Comparison of ENCODE assay signal across 19 cellular contexts in the genomic region with DNA sequence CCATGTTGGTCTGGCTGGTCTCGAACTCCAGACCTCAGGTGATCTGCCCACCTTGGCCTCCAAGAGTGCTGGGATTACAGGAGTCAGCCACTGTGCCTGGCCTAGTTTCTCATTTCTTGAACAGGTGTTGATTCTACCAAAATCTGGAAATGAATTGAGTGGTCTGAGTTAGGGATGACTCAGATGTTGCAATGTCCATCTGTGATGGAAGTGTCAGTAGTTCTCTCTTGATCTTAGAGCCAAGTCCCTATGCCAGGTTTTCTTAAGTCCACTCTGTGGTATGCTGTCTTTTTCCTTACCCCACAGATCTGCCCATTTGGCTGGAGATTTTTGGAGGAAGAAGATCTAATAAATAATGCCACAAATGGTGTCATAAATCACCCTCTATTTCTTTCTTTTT. TPM values are rescaled to one million over a fixed set of nuclear protein-coding genes. Genes with fewer than 3 reads are reported as not detected.
"Had no signal": no experiment of that assay in that cellular context is flagged by ENCODE, and none has a peak within 500 bp of the region (broad histone marks: within the 10 kb centered on the region; RNA-seq: fewer than 3 reads in every experiment).

No MANE protein-coding gene starts in this region.

- H3K9me3 ChIP-seq: colonic mucosa, heart right ventricle, neutrophil, sigmoid colon, stomach, thoracic aorta, transverse colon had no signal

- DNase-seq: colonic mucosa; dermis blood vessel endothelial cell; heart right ventricle; hypothalamus; kidney glomerular epithelial cell; mammary epithelial cell; naive thymus-derived CD8-positive, alpha-beta T cell; posterior cingulate gyrus; sigmoid colon; small intestine; stimulated activated CD4-positive, alpha-beta T cell treated with anti-CD3 and anti-CD28 coated beads, Interleukin-12 subunit alpha, Interleukin-12 subunit beta, amount 100 ng/mL, for 4 hours; stimulated activated naive CD4-positive, alpha-beta T cell; stomach; substantia nigra; transverse colon had no signal

- ATAC-seq: heart right ventricle; left lobe of liver; naive thymus-derived CD8-positive, alpha-beta T cell had no signal

- H3K4me1 ChIP-seq: colonic mucosa, sigmoid colon, stomach, transverse colon had no signal

- H3K27ac ChIP-seq: colonic mucosa, heart right ventricle, neutrophil, sigmoid colon, stomach, thoracic aorta, transverse colon had no signal

- H3K27me3 ChIP-seq: colonic mucosa, heart right ventricle, neutrophil, sigmoid colon, stomach, transverse colon had no signal

- H3K4me3 ChIP-seq: colonic mucosa, heart right ventricle, sigmoid colon, stomach, thoracic aorta, transverse colon had no signal

- H3K36me3 ChIP-seq: colonic mucosa had no signal

RNA-seq across cellular contexts. Expression of a gene that starts 37.6 kb away (rescaled TPM):
- total RNA-seq: mesenteric fat pad; naive thymus-derived CD8-positive, alpha-beta T cell; thoracic aorta had no signal
- polyA plus RNA-seq: naive thymus-derived CD8-positive, alpha-beta T cell had no signal
